ENCODE assay signal across 10 cellular contexts in genomic region chr3:4850928-4851265, GRCh38.
DNase-seq lines count a peak whose midpoint lies in the region; ATAC-seq, FAIRE-seq and TF ChIP-seq lines count a peak whose summit lies in the region.
"Had no signal": no experiment of that assay in that cellular context is flagged by ENCODE, and none has a peak within 500 bp of the region (broad histone marks: within the 10 kb centered on the region; RNA-seq: fewer than 3 reads in every experiment).

No MANE protein-coding gene starts in this region.

- CTCF ChIA-PET in activated naive CD4-positive, alpha-beta T cell treated with anti-CD3 and anti-CD28 coated beads for 36 hours (lab: Charles Lee): interaction anchor here (0.6 to 4.1 kb wide), 18 partner anchors 9 to 172 kb away, joined by 3 to 27 read pairs (median 5); partner anchors contain the start of gene BHLHE40

- intact Hi-C loops in activated naive CD4-positive, alpha-beta T cell treated with anti-CD3 and anti-CD28 coated beads for 36 hours (cut with micrococcal nuclease): loop anchor here (1.0 to 5.0 kb wide), 13 partner anchors 10 to 346 kb away; partner anchors contain the start of gene ARL8B

- no peaks in the 10 kb centered on the region for H3K27me3 Mint-ChIP-seq in activated naive CD4-positive, alpha-beta T cell treated with anti-CD3 and anti-CD28 coated beads for 36 hours (ENCODE audit: low read depth)

- no peak overlapping the region for H3K27ac ChIP-seq in SJCRH30

- no peak for TF ChIP-seq POLR2A in GM12892 (IDR thresholded peaks at IDR 0.05; ENCODE audit: low read depth, low read length)

- H3K4me3 ChIP-seq in SJCRH30: no peak overlapping the region

- H3K4me3 Mint-ChIP-seq in activated naive CD4-positive, alpha-beta T cell treated with anti-CD3 and anti-CD28 coated beads for 36 hours: peak overlapping the region; percentile 38
- H3K4me3 Mint-ChIP-seq: H9 had no signal

- H3K36me3 Mint-ChIP-seq in activated naive CD4-positive, alpha-beta T cell treated with anti-CD3 and anti-CD28 coated beads for 36 hours (ENCODE audit: low read depth): peaks cover 10% of the 10 kb centered on the region

- ATAC-seq in GM19455 (IDR thresholded peaks at IDR 0.05; ENCODE audit: unreplicated experiment) (peak; percentile 43), HG03095 (IDR thresholded peaks at IDR 0.05; ENCODE audit: unreplicated experiment) (peak; percentile 44)

- DNase-seq in GM12892 (ENCODE audit: insufficient read length): no peak
- DNase-seq in activated naive CD4-positive, alpha-beta T cell treated with anti-CD3 and anti-CD28 coated beads for 36 hours: peak; percentile 64
- DNase-seq in AG20443 (ENCODE audit: low spot score): no peak
- DNase-seq in NCI-H187 treated with DMSO at 0.1 percent for 48 hours (lab: John Stamatoyannopoulos, UW): no peak
- no peak for DNase-seq in NCI-H2196 (lab: John Stamatoyannopoulos, UW; ENCODE audit: unreplicated experiment)
- DNase-seq in SJCRH30: no peak
- DNase-seq: H9, NCI-H2029 had no signal

- no peaks in the 10 kb centered on the region for H3K27me3 ChIP-seq in SJCRH30

- no peaks in the 10 kb centered on the region for H3K36me3 ChIP-seq in SJCRH30

- H3K9me3 Mint-ChIP-seq in activated naive CD4-positive, alpha-beta T cell treated with anti-CD3 and anti-CD28 coated beads for 36 hours: peaks cover 2% of the 10 kb centered on the region
- H3K9me3 Mint-ChIP-seq: H9 had no signal

- H3K4me1 Mint-ChIP-seq in activated naive CD4-positive, alpha-beta T cell treated with anti-CD3 and anti-CD28 coated beads for 36 hours (ENCODE audit: low read depth): peaks cover 84% of the 10 kb centered on the region

- FAIRE-seq in GM12892 (lab: Jason Lieb, UNC): peak; percentile 84

- H3K27ac Mint-ChIP-seq in activated naive CD4-positive, alpha-beta T cell treated with anti-CD3 and anti-CD28 coated beads for 36 hours: peak overlapping the region; percentile 94
- H3K27ac Mint-ChIP-seq: H9 had no signal

- peaks cover 7% of the 10 kb centered on the region; the same call in 1 of the 2 replicates for H3K4me1 ChIP-seq in SJCRH30

- H3K9me3 ChIP-seq in SJCRH30 (replicated peaks): no peaks in the 10 kb centered on the region
